1 cellular context compared by ENCODE assay signal in genomic region chr15:71329509-71330260, GRCh38.
TF ChIP-seq lines count a peak whose summit lies in the region.

No MANE protein-coding gene starts in this region.

TF ChIP-seq in HCT116, 20 proteins besides CTCF, POLR2A, EP300 and RAD21 (continued from another document):
- TF ChIP-seq REST (IDR thresholded peaks at IDR 0.05; ENCODE audit: low read depth), result no peak
- TF ChIP-seq EZH2 (IDR thresholded peaks at IDR 0.05), result no peak
- TF ChIP-seq TCF7L2 (IDR thresholded peaks at IDR 0.05; ENCODE audit: borderline replicate concordance, extremely low read depth, insufficient read depth, insufficient read length), result no peak
- TF ChIP-seq POLR2AphosphoS5 (IDR thresholded peaks at IDR 0.05; ENCODE audit: low read depth, low read length), result no peak
- no peak for TF ChIP-seq ZBTB33 (IDR thresholded peaks at IDR 0.05; ENCODE audit: extremely low read depth, insufficient replicate concordance, low read length)
- no peak for TF ChIP-seq EGR1 (IDR thresholded peaks at IDR 0.05; ENCODE audit: low read depth)
- peak; percentile 30; the same call in 1 of the 2 replicates for TF ChIP-seq FOSL1 (IDR thresholded peaks at IDR 0.05; ENCODE audit: low read depth)
- TF ChIP-seq SIN3A (IDR thresholded peaks at IDR 0.05; ENCODE audit: low read depth), result no peak
- TF ChIP-seq MAX (IDR thresholded peaks at IDR 0.05), result peak; percentile 24; the same call in 1 of the 2 replicates
- TF ChIP-seq ATF3 (IDR thresholded peaks at IDR 0.05), result no peak
